Comparison of ENCODE assay signal across 8 cellular contexts in the genomic region with DNA sequence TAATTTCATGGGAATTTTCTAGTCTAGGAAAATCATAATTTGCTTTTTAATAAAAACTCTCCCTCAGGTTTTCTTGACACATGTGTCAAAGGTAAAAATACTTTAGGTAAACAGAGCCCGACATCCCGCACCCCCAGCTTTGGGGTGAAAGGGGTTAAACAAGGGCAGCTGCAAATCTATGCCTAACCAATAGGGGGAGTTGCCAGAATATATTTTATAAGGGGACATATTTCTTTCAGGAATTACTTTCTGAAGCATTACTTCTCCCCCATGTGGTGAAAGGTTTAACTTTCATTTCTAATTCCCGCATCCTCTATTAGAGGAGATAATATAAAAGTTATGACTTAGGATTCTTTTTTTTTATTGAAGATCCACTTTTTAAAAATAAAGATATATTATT. TPM values are rescaled to one million over a fixed set of nuclear protein-coding genes. Genes with fewer than 3 reads are reported as not detected.
DNase-seq lines count a peak whose midpoint lies in the region; ATAC-seq and TF ChIP-seq lines count a peak whose summit lies in the region.

No MANE protein-coding gene starts in this region.

- no peaks in the 10 kb centered on the region for H3F3A ChIP-seq in PC-3 (ENCODE audit: low read length, unreplicated experiment)

- CTCF ChIA-PET in PC-3 (lab: Charles Lee) = interaction anchor here (0.5 kb wide), 1 partner anchor 62 kb away, joined by 3 read pairs; no protein-coding TSS in a partner anchor

- peaks cover 0 to 14% of the 10 kb centered on the region in 2 donors for H3K27me3 Mint-ChIP-seq in stimulated activated naive B cell treated with anti-CD40 and anti-IgM and Interleukin-4, amounts not matched to agents 10 μg/mL and 1 μg/mL and 100 μg/mL, for 72 hours
- H3K27me3 Mint-ChIP-seq in T-helper 17 cell = peaks cover 4% of the 10 kb centered on the region

- no peak overlapping the region for H3K9ac ChIP-seq in PC-3 (ENCODE audit: low read length)

- ATAC-seq in PC-3 (no peak), GM19455 (IDR thresholded peaks at IDR 0.05; ENCODE audit: unreplicated experiment) (no peak), T-helper 17 cell (no peak)
- ATAC-seq in stimulated activated naive B cell treated with anti-CD40 and anti-IgM and Interleukin-4, amounts not matched to agents 10 μg/mL and 1 μg/mL and 100 μg/mL, for 72 hours (replicated peaks) = peak in 1 of 2 donors; percentile 29

- DNase-seq in A172 (ENCODE audit: low spot score) = peak; percentile 0
- DNase-seq in GM12864 (ENCODE audit: low read depth) = peak; percentile 0
- peak; percentile 51 for DNase-seq in PC-3
- peak; percentile 22 for DNase-seq in fibroblast of peridontal ligament (ENCODE audit: extremely low read depth)
- DNase-seq in stimulated activated naive B cell treated with anti-CD40 and anti-IgM and Interleukin-4, amounts not matched to agents 10 μg/mL and 1 μg/mL and 100 μg/mL, for 72 hours = peak; percentile 1
- DNase-seq in NCI-H1417 treated with DMSO at 0.1 percent for 48 hours (lab: John Stamatoyannopoulos, UW) = no peak
- DNase-seq in T-helper 17 cell = no peak

- no peak overlapping the region for H3K4me2 ChIP-seq in PC-3 (ENCODE audit: low read length)

- TF ChIP-seq CTCF in GM12864 (IDR thresholded peaks at IDR 0.05; ENCODE audit: low read depth, low read length, missing control alignments) = peak; percentile 32
- TF ChIP-seq CTCF in PC-3 (conservative IDR thresholded peaks at IDR 0.05; ENCODE audit: low read depth, low read length) = peak; percentile 69

- H3K4me3 ChIP-seq in GM12864 (ENCODE audit: low read depth, low read length) (no peak overlapping the region), PC-3 (ENCODE audit: low read length) (no peak overlapping the region)

- H3K9me3 ChIP-seq in PC-3 (ENCODE audit: low read length) = no peaks in the 10 kb centered on the region
- no peaks in the 10 kb centered on the region for H3K9me3 ChIP-seq in T-helper 17 cell (ENCODE audit: control insufficient read depth, low read length, poor library complexity, severe bottlenecking)

- H3K9me3 Mint-ChIP-seq in stimulated activated naive B cell treated with anti-CD40 and anti-IgM and Interleukin-4, amounts not matched to agents 10 μg/mL and 1 μg/mL and 100 μg/mL, for 72 hours = peaks cover 0 to 3% of the 10 kb centered on the region in 2 donors

- peaks cover 0 to 4% of the 10 kb centered on the region in 2 donors for H3K4me1 Mint-ChIP-seq in stimulated activated naive B cell treated with anti-CD40 and anti-IgM and Interleukin-4, amounts not matched to agents 10 μg/mL and 1 μg/mL and 100 μg/mL, for 72 hours
- peaks cover 2% of the 10 kb centered on the region for H3K4me1 Mint-ChIP-seq in T-helper 17 cell

- no peaks in the 10 kb centered on the region for H3K27me3 ChIP-seq in PC-3 (ENCODE audit: low read length)

- POLR2A ChIA-PET in PC-3 (lab: Charles Lee; ENCODE audit: unreplicated experiment) = no interaction called here

- H3K4me1 ChIP-seq in PC-3 (ENCODE audit: insufficient read depth, low read length) = no peaks in the 10 kb centered on the region

- H3K79me2 ChIP-seq in PC-3 (ENCODE audit: low read length) = no peaks in the 10 kb centered on the region

- H4K20me1 ChIP-seq in PC-3 (ENCODE audit: low read length) = no peaks in the 10 kb centered on the region

- no peaks in the 10 kb centered on the region for H3K9me2 ChIP-seq in PC-3 (replicated peaks; ENCODE audit: low read length)

- no TSS peak for BruUV-seq in PC-3 (replicated peaks; lab: Mats Ljungman, UMichigan)

- H3K27ac ChIP-seq in PC-3 (ENCODE audit: low read length) = no peak overlapping the region

- no peak overlapping the region for H3K4me3 Mint-ChIP-seq in stimulated activated naive B cell treated with anti-CD40 and anti-IgM and Interleukin-4, amounts not matched to agents 10 μg/mL and 1 μg/mL and 100 μg/mL, for 72 hours
- H3K4me3 Mint-ChIP-seq in T-helper 17 cell = no peak overlapping the region

- intact Hi-C loops in PC-3 (cut with micrococcal nuclease) = no loop called here

- no peak overlapping the region for H2AFZ ChIP-seq in PC-3 (ENCODE audit: low read length)

- no peaks in the 10 kb centered on the region for H3K36me3 Mint-ChIP-seq in stimulated activated naive B cell treated with anti-CD40 and anti-IgM and Interleukin-4, amounts not matched to agents 10 μg/mL and 1 μg/mL and 100 μg/mL, for 72 hours
- peaks cover 2% of the 10 kb centered on the region for H3K36me3 Mint-ChIP-seq in T-helper 17 cell (ENCODE audit: low read depth)

- no peak overlapping the region for H3K27ac Mint-ChIP-seq in stimulated activated naive B cell treated with anti-CD40 and anti-IgM and Interleukin-4, amounts not matched to agents 10 μg/mL and 1 μg/mL and 100 μg/mL, for 72 hours
- H3K27ac Mint-ChIP-seq in T-helper 17 cell = no peak overlapping the region

- no peaks in the 10 kb centered on the region for H3K36me3 ChIP-seq in PC-3 (ENCODE audit: low read depth, low read length)

RNA-seq across cellular contexts. Expression of gene HEPH, which starts 53.9 kb away (rescaled TPM):
- not detected in 2 replicates for total RNA-seq in A172 (2014; rRNA removed; shearing (Covaris generic))
- not detected in 2 replicates for total RNA-seq in PC-3 (2014; rRNA removed)
- total RNA-seq in T-helper 17 cell = under 1 TPM in 1 of 2 donors, not detected in 1; 0.29 TPM

Comparison
In these comparisons a context has a peak if more than half of its experiments do, and no peak if none do; other contexts are left out.
1. DNase-seq: peak in A172 (single experiment), GM12864 (single experiment), PC-3 (single experiment), fibroblast of peridontal ligament (single experiment) and stimulated activated naive B cell treated with anti-CD40 and anti-IgM and Interleukin-4, amounts not matched to agents 10 μg/mL and 1 μg/mL and 100 μg/mL, for 72 hours (single experiment); none in NCI-H1417 treated with DMSO at 0.1 percent for 48 hours (single experiment) and T-helper 17 cell (0 of 3).